1 cellular context compared by ENCODE assay signal in genomic region chr1:227749916-227750710, GRCh38.
TF ChIP-seq lines count a peak whose summit lies in the region.

No MANE protein-coding gene starts in this region.

TF ChIP-seq in H1, 55 proteins besides CTCF, POLR2A, EP300 and RAD21 (continued from another document):
- TF ChIP-seq GABPA (IDR thresholded peaks at IDR 0.05; ENCODE audit: borderline replicate concordance, insufficient read depth, low read length) (no peak), YY1 (IDR thresholded peaks at IDR 0.05; ENCODE audit: low read depth, low read length) (no peak), RXRA (IDR thresholded peaks at IDR 0.05; ENCODE audit: insufficient read depth, low read depth, low read length) (no peak), EZH2 (IDR thresholded peaks at IDR 0.05; ENCODE audit: low read depth, low read length, severe bottlenecking) (no peak), NRF1 (IDR thresholded peaks at IDR 0.05; ENCODE audit: low read depth, low read length) (no peak), HDAC6 (IDR thresholded peaks at IDR 0.05; ENCODE audit: low read depth, low read length) (no peak), POLR2AphosphoS5 (IDR thresholded peaks at IDR 0.05; ENCODE audit: low read depth, low read length) (no peak), MAFK (IDR thresholded peaks at IDR 0.05; ENCODE audit: low read depth, low read length) (no peak), CEBPB (IDR thresholded peaks at IDR 0.05; ENCODE audit: low read depth, low read length) (no peak), ASH2L (IDR thresholded peaks at IDR 0.05; ENCODE audit: low read length) (no peak), GTF2F1 (IDR thresholded peaks at IDR 0.05; ENCODE audit: borderline replicate concordance, low read depth, low read length) (no peak), BCL11A (IDR thresholded peaks at IDR 0.05; ENCODE audit: low read depth in 2 of 2, low read length in 2 of 2) (no peak), SP4 (IDR thresholded peaks at IDR 0.05; ENCODE audit: low read length) (no peak), KDM1A (IDR thresholded peaks at IDR 0.05; ENCODE audit: borderline replicate concordance, low read length) (no peak), KDM4A (IDR thresholded peaks at IDR 0.05; ENCODE audit: low read depth, low read length, severe bottlenecking) (no peak), RFX5 (IDR thresholded peaks at IDR 0.05; ENCODE audit: borderline replicate concordance, low read depth, low read length) (no peak)
- TF ChIP-seq, protein P1, sequence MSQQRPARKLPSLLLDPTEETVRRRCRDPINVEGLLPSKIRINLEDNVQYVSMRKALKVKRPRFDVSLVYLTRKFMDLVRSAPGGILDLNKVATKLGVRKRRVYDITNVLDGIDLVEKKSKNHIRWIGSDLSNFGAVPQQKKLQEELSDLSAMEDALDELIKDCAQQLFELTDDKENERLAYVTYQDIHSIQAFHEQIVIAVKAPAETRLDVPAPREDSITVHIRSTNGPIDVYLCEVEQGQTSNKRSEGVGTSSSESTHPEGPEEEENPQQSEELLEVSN (IDR thresholded peaks at IDR 0.05): no peak
- TF ChIP-seq, protein P2, sequence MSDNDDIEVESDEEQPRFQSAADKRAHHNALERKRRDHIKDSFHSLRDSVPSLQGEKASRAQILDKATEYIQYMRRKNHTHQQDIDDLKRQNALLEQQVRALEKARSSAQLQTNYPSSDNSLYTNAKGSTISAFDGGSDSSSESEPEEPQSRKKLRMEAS (IDR thresholded peaks at IDR 0.05): no peak
